1 cellular context compared by ENCODE assay signal in genomic region chr5:112743631-112744030, GRCh38.
TF ChIP-seq lines count a peak whose summit lies in the region.

No MANE protein-coding gene starts in this region.

TF ChIP-seq in HepG2, 621 proteins besides CTCF, POLR2A, EP300 and RAD21:
- no peak for TF ChIP-seq PAF1 (CRISPR knock-in tag; IDR thresholded peaks at IDR 0.05)
- TF ChIP-seq ATF7 (IDR thresholded peaks at IDR 0.05): peak; percentile 33; the same call in 1 of the 2 replicates
- no peak for TF ChIP-seq ATF7 (CRISPR knock-in tag; IDR thresholded peaks at IDR 0.05)
